32 cellular contexts compared by ENCODE assay signal in genomic region chr5:142159354-142159753, GRCh38.
"Had no signal": no experiment of that assay in that cellular context is flagged by ENCODE, and none has a peak within 500 bp of the region (broad histone marks: within the 10 kb centered on the region; RNA-seq: fewer than 3 reads in every experiment).

No MANE protein-coding gene starts in this region.

- H3K4me3 Mint-ChIP-seq: activated CD4-positive, alpha-beta memory T cell treated with anti-CD3 and anti-CD28 coated beads, Interleukin-2, amount 10 ng/mL, durations not matched to agents 7 days and 5 days; activated CD8-positive, alpha-beta memory T cell treated with anti-CD3 and anti-CD28 coated beads, Interleukin-2, amount 10 ng/mL, durations not matched to agents 7 days and 5 days; activated naive CD8-positive, alpha-beta T cell treated with anti-CD3 and anti-CD28 coated beads, Interleukin-2, amount 10 ng/mL, durations not matched to agents 7 days and 5 days had no signal

- H3K9me3 Mint-ChIP-seq: activated CD4-positive, alpha-beta memory T cell treated with anti-CD3 and anti-CD28 coated beads, Interleukin-2, amount 10 ng/mL, durations not matched to agents 7 days and 5 days; activated naive CD8-positive, alpha-beta T cell treated with anti-CD3 and anti-CD28 coated beads, Interleukin-2, amount 10 ng/mL, durations not matched to agents 7 days and 5 days; activated T-helper 2 cell treated with anti-CD3 and anti-CD28 coated beads, Interferon-gamma antibody, Interleukin-2, Interleukin-4, amounts not matched to agents 10 μg/mL and 5 μg/mL and 100 μg/mL, durations not matched to agents 14 hours and 24 hours and 36 hours had no signal

- H3K27ac ChIP-seq: adrenal gland, body of pancreas, breast epithelium, coronary artery, PC-9, WERI-Rb-1 had no signal

- H3K36me3 Mint-ChIP-seq: activated CD8-positive, alpha-beta memory T cell treated with anti-CD3 and anti-CD28 coated beads, Interleukin-2, amount 10 ng/mL, durations not matched to agents 7 days and 5 days had no signal

- H3K4me1 Mint-ChIP-seq: activated CD8-positive, alpha-beta memory T cell treated with anti-CD3 and anti-CD28 coated beads, Interleukin-2, amount 10 ng/mL, durations not matched to agents 7 days and 5 days had no signal

- H3K4me2 ChIP-seq: PC-9 had no signal

- H3K27me3 ChIP-seq: adrenal gland, body of pancreas, breast epithelium had no signal

- DNase-seq: activated CD4-positive, alpha-beta memory T cell treated with anti-CD3 and anti-CD28 coated beads, Interleukin-2, amount 10 ng/mL, durations not matched to agents 7 days and 5 days; activated CD4-positive, alpha-beta T cell treated with anti-CD3 and anti-CD28 coated beads for 1 hour; activated CD4-positive, alpha-beta T cell treated with anti-CD3 and anti-CD28 coated beads for 48 hours; activated CD4-positive, CD25-positive, alpha-beta regulatory T cell; activated CD8-positive, alpha-beta memory T cell treated with anti-CD3 and anti-CD28 coated beads for 24 hours; activated CD8-positive, alpha-beta memory T cell treated with anti-CD3 and anti-CD28 coated beads, Interleukin-2, amount 10 ng/mL, durations not matched to agents 7 days and 5 days; activated CD8-positive, alpha-beta memory T cell treated with anti-CD3 and anti-CD28 coated beads, Interleukin-2, amount 50 U/mL, for 48 hours; activated gamma-delta T cell; activated naive CD4-positive, alpha-beta T cell treated with Interleukin-2 at 50 U/mL for 16 hours; activated naive CD8-positive, alpha-beta T cell treated with anti-CD3 and anti-CD28 coated beads, Interleukin-2, amount 10 ng/mL, durations not matched to agents 7 days and 5 days; adrenal gland; body of pancreas; NCI-H1105; NCI-H1417 treated with DMSO at 0.1 percent for 48 hours; NCI-H187 treated with DMSO at 0.1 percent for 48 hours; NCI-H2081; NCI-H2171 treated with DMSO at 0.1 percent for 48 hours; NCI-H2227 treated with DMSO at 0.1 percent for 48 hours; NCI-H446 treated with DMSO at 0.1 percent for 48 hours; NCI-H524; NCI-H69; NK-92 treated with Interleukin-12 subunit alpha and Interleukin-12 subunit beta, amount 100 ng/mL, for 24 hours; PC-9; Right ventricle myocardium superior; SW 1271; T-helper 1 cell; T-helper 2 cell; T-helper 9 cell; WERI-Rb-1 had no signal

- H3K4me1 ChIP-seq: body of pancreas, breast epithelium had no signal

- ATAC-seq: activated CD8-positive, alpha-beta memory T cell treated with anti-CD3 and anti-CD28 coated beads, Interleukin-2, amount 10 ng/mL, durations not matched to agents 7 days and 5 days; body of pancreas had no signal

- H3K4me3 ChIP-seq: adrenal gland, body of pancreas, breast epithelium, coronary artery, PC-9 had no signal

- H3K36me3 ChIP-seq: breast epithelium, WERI-Rb-1 had no signal

- H3K27me3 Mint-ChIP-seq: activated CD4-positive, alpha-beta memory T cell treated with anti-CD3 and anti-CD28 coated beads, Interleukin-2, amount 10 ng/mL, durations not matched to agents 7 days and 5 days; activated CD8-positive, alpha-beta memory T cell treated with anti-CD3 and anti-CD28 coated beads, Interleukin-2, amount 10 ng/mL, durations not matched to agents 7 days and 5 days; activated naive CD8-positive, alpha-beta T cell treated with anti-CD3 and anti-CD28 coated beads, Interleukin-2, amount 10 ng/mL, durations not matched to agents 7 days and 5 days had no signal

- H2AFZ ChIP-seq: PC-9 had no signal

- H3K27ac Mint-ChIP-seq: activated CD4-positive, alpha-beta memory T cell treated with anti-CD3 and anti-CD28 coated beads, Interleukin-2, amount 10 ng/mL, durations not matched to agents 7 days and 5 days; activated CD8-positive, alpha-beta memory T cell treated with anti-CD3 and anti-CD28 coated beads, Interleukin-2, amount 10 ng/mL, durations not matched to agents 7 days and 5 days; activated naive CD8-positive, alpha-beta T cell treated with anti-CD3 and anti-CD28 coated beads, Interleukin-2, amount 10 ng/mL, durations not matched to agents 7 days and 5 days; activated T-helper 2 cell treated with anti-CD3 and anti-CD28 coated beads, Interferon-gamma antibody, Interleukin-2, Interleukin-4, amounts not matched to agents 10 μg/mL and 5 μg/mL and 100 μg/mL, durations not matched to agents 14 hours and 24 hours and 36 hours had no signal

- H3K9me3 ChIP-seq: adrenal gland, body of pancreas, breast epithelium had no signal
